In the genomic region with DNA sequence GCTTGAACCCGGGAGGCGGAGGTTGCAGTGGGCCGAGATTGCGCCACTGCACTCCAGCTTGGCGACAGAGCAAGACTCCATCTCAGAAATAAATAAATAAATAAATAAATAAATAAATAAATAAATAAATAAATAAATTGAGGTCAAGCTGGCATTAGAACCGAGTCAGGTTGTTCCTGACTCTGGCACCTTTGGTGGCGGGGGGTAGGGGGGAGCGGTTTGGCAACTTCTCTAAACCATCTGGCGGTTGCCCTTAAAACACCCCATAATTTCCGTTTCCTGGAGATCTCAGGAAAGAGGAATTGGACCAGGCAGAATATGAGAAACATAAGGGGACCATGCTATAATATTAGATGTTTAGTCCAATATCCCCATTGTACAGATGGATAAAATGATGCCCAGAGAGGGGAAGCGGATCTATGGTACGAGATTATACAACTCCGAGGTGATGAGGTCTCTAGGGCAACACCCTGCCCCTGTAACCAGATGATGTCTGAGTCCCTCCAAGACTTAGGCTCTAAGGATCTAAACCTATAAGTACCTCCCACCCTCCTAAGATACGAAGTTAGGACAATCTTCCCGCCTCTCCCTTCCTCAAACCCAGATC, we compare ENCODE assay signal across 1 cellular context.
TF ChIP-seq lines count a peak whose summit lies in the region.

No MANE protein-coding gene starts in this region.

TF ChIP-seq in K562, 482 proteins besides CTCF, POLR2A, EP300 and RAD21 (continued from another document and continues in another):
- TF ChIP-seq THAP12 (CRISPR knock-in tag; IDR thresholded peaks at IDR 0.05): no peak
- no peak for TF ChIP-seq SNIP1 (IDR thresholded peaks at IDR 0.05; ENCODE audit: low read depth)
- TF ChIP-seq RCOR1 (IDR thresholded peaks at IDR 0.05; ENCODE audit: borderline replicate concordance in 1 of 2, low read depth in 2 of 2, low read length in 2 of 2): no peak
- no peak for TF ChIP-seq SIN3A (IDR thresholded peaks at IDR 0.05; ENCODE audit: borderline replicate concordance in 2 of 2, control insufficient read depth in 1 of 2, low read depth in 2 of 2, low read length in 2 of 2)
- no peak for TF ChIP-seq ZNF766 (CRISPR knock-in tag; conservative IDR thresholded peaks at IDR 0.05)
- no peak for TF ChIP-seq ARNT (IDR thresholded peaks at IDR 0.05)
- no peak for TF ChIP-seq MLLT1 (IDR thresholded peaks at IDR 0.05)
- no peak for TF ChIP-seq SETDB1 (IDR thresholded peaks at IDR 0.05; ENCODE audit: low read length)
- TF ChIP-seq, protein P1, sequence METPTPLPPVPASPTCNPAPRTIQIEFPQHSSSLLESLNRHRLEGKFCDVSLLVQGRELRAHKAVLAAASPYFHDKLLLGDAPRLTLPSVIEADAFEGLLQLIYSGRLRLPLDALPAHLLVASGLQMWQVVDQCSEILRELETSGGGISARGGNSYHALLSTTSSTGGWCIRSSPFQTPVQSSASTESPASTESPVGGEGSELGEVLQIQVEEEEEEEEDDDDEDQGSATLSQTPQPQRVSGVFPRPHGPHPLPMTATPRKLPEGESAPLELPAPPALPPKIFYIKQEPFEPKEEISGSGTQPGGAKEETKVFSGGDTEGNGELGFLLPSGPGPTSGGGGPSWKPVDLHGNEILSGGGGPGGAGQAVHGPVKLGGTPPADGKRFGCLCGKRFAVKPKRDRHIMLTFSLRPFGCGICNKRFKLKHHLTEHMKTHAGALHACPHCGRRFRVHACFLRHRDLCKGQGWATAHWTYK (CRISPR knock-in tag; IDR thresholded peaks at IDR 0.05): no peak
- TF ChIP-seq ZNF143 (CRISPR knock-in tag; IDR thresholded peaks at IDR 0.05): no peak
- TF ChIP-seq, protein P2, sequence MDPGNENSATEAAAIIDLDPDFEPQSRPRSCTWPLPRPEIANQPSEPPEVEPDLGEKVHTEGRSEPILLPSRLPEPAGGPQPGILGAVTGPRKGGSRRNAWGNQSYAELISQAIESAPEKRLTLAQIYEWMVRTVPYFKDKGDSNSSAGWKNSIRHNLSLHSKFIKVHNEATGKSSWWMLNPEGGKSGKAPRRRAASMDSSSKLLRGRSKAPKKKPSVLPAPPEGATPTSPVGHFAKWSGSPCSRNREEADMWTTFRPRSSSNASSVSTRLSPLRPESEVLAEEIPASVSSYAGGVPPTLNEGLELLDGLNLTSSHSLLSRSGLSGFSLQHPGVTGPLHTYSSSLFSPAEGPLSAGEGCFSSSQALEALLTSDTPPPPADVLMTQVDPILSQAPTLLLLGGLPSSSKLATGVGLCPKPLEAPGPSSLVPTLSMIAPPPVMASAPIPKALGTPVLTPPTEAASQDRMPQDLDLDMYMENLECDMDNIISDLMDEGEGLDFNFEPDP (CRISPR knock-in tag; IDR thresholded peaks at IDR 0.05): no peak
- TF ChIP-seq JUNB (CRISPR knock-in tag; conservative IDR thresholded peaks at IDR 0.05): no peak
- no peak for TF ChIP-seq ZFPM2 (CRISPR knock-in tag; IDR thresholded peaks at IDR 0.05)
- no peak for TF ChIP-seq RFX5 (IDR thresholded peaks at IDR 0.05; ENCODE audit: low read depth, low read length)
- TF ChIP-seq THRB (CRISPR knock-in tag; conservative IDR thresholded peaks at IDR 0.05): no peak
- TF ChIP-seq ZNF12 (CRISPR knock-in tag; IDR thresholded peaks at IDR 0.05): no peak
- TF ChIP-seq, protein P3, sequence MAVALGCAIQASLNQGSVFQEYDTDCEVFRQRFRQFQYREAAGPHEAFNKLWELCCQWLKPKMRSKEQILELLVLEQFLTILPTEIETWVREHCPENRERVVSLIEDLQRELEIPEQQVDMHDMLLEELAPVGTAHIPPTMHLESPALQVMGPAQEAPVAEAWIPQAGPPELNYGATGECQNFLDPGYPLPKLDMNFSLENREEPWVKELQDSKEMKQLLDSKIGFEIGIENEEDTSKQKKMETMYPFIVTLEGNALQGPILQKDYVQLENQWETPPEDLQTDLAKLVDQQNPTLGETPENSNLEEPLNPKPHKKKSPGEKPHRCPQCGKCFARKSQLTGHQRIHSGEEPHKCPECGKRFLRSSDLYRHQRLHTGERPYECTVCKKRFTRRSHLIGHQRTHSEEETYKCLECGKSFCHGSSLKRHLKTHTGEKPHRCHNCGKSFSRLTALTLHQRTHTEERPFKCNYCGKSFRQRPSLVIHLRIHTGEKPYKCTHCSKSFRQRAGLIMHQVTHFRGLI (CRISPR knock-in tag; IDR thresholded peaks at IDR 0.05): no peak
- TF ChIP-seq ZNF232 (CRISPR knock-in tag; IDR thresholded peaks at IDR 0.05): 0 out of 2 replicates have a peak, but pooled peaks have one; percentile 11
- TF ChIP-seq SIX5 (IDR thresholded peaks at IDR 0.05; ENCODE audit: borderline replicate concordance in 1 of 2, insufficient read depth in 1 of 2, low read depth in 1 of 2, low read length in 2 of 2): no peak
- TF ChIP-seq AFF4 (CRISPR knock-in tag; IDR thresholded peaks at IDR 0.05): peak; percentile 2; the same call in 1 of the 2 replicates
- no peak for TF ChIP-seq POLR2AphosphoS2 (IDR thresholded peaks at IDR 0.05; ENCODE audit: low read length)
- TF ChIP-seq ADNP (tag; IDR thresholded peaks at IDR 0.05): no peak
- TF ChIP-seq ZNF263 (CRISPR knock-in tag; IDR thresholded peaks at IDR 0.05; ENCODE audit: borderline replicate concordance): no peak
- TF ChIP-seq ATF1 (CRISPR knock-in tag; IDR thresholded peaks at IDR 0.05): no peak
- no peak for TF ChIP-seq ATF1 (tag; IDR thresholded peaks at IDR 0.05)
- TF ChIP-seq ATF2 (CRISPR knock-in tag; IDR thresholded peaks at IDR 0.05): no peak
- no peak for TF ChIP-seq HDAC8 (tag; IDR thresholded peaks at IDR 0.05)
- TF ChIP-seq ZNF174 (CRISPR knock-in tag; IDR thresholded peaks at IDR 0.05): no peak
- no peak for TF ChIP-seq TEAD2 (tag; IDR thresholded peaks at IDR 0.05)
- no peak for TF ChIP-seq TCFL5 (CRISPR knock-in tag; conservative IDR thresholded peaks at IDR 0.05)
- TF ChIP-seq, protein P4, sequence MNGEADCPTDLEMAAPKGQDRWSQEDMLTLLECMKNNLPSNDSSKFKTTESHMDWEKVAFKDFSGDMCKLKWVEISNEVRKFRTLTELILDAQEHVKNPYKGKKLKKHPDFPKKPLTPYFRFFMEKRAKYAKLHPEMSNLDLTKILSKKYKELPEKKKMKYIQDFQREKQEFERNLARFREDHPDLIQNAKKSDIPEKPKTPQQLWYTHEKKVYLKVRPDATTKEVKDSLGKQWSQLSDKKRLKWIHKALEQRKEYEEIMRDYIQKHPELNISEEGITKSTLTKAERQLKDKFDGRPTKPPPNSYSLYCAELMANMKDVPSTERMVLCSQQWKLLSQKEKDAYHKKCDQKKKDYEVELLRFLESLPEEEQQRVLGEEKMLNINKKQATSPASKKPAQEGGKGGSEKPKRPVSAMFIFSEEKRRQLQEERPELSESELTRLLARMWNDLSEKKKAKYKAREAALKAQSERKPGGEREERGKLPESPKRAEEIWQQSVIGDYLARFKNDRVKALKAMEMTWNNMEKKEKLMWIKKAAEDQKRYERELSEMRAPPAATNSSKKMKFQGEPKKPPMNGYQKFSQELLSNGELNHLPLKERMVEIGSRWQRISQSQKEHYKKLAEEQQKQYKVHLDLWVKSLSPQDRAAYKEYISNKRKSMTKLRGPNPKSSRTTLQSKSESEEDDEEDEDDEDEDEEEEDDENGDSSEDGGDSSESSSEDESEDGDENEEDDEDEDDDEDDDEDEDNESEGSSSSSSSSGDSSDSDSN (IDR thresholded peaks at IDR 0.05; ENCODE audit: borderline replicate concordance in 1 of 2, low read depth in 2 of 2, low read length in 2 of 2): no peak
- TF ChIP-seq TRIM25 (IDR thresholded peaks at IDR 0.05; ENCODE audit: borderline replicate concordance): no peak
- no peak for TF ChIP-seq BRD4 (IDR thresholded peaks at IDR 0.05)
- TF ChIP-seq KHSRP (IDR thresholded peaks at IDR 0.05): no peak
- no peak for TF ChIP-seq ZNF444 (CRISPR knock-in tag; IDR thresholded peaks at IDR 0.05)
- TF ChIP-seq, protein P5, sequence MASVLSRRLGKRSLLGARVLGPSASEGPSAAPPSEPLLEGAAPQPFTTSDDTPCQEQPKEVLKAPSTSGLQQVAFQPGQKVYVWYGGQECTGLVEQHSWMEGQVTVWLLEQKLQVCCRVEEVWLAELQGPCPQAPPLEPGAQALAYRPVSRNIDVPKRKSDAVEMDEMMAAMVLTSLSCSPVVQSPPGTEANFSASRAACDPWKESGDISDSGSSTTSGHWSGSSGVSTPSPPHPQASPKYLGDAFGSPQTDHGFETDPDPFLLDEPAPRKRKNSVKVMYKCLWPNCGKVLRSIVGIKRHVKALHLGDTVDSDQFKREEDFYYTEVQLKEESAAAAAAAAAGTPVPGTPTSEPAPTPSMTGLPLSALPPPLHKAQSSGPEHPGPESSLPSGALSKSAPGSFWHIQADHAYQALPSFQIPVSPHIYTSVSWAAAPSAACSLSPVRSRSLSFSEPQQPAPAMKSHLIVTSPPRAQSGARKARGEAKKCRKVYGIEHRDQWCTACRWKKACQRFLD (CRISPR knock-in tag; IDR thresholded peaks at IDR 0.05): no peak
